2 cellular contexts compared by ENCODE assay signal in genomic region chr14:65333926-65334687, GRCh38.
TF ChIP-seq lines count a peak whose summit lies in the region.

No MANE protein-coding gene starts in this region.

TF ChIP-seq in IMR-90, 13 proteins besides CTCF, POLR2A, EP300 and RAD21:
- TF ChIP-seq NFE2L2 (IDR thresholded peaks at IDR 0.05; ENCODE audit: low read depth, low read length), result no peak
- no peak for TF ChIP-seq BHLHE40 (IDR thresholded peaks at IDR 0.05; ENCODE audit: low read depth, low read length)
- TF ChIP-seq SMC3 (IDR thresholded peaks at IDR 0.05; ENCODE audit: low read depth, low read length), result no peak
- TF ChIP-seq RFX5 (IDR thresholded peaks at IDR 0.05; ENCODE audit: low read depth, low read length), result no peak
- no peak for TF ChIP-seq MAZ (IDR thresholded peaks at IDR 0.05; ENCODE audit: borderline replicate concordance, low read depth, low read length)
- no peak for TF ChIP-seq CHD1 (IDR thresholded peaks at IDR 0.05; ENCODE audit: low read depth, low read length)
- TF ChIP-seq CEBPB (IDR thresholded peaks at IDR 0.05; ENCODE audit: low read depth, low read length), result 0 out of 2 replicates have a peak, but pooled peaks have one; percentile 17

TF ChIP-seq in H1, 55 proteins besides CTCF, POLR2A, EP300 and RAD21:
- TF ChIP-seq TBP (IDR thresholded peaks at IDR 0.05; ENCODE audit: low read depth, low read length) (no peak), SP4 (IDR thresholded peaks at IDR 0.05; ENCODE audit: low read length) (no peak), CBX8 (IDR thresholded peaks at IDR 0.05; ENCODE audit: borderline replicate concordance, low read depth, low read length) (no peak), EZH2 (IDR thresholded peaks at IDR 0.05; ENCODE audit: low read depth, low read length, severe bottlenecking) (no peak), GTF2F1 (IDR thresholded peaks at IDR 0.05; ENCODE audit: borderline replicate concordance, low read depth, low read length) (no peak), KDM1A (IDR thresholded peaks at IDR 0.05; ENCODE audit: borderline replicate concordance, low read length) (no peak), TCF12 (IDR thresholded peaks at IDR 0.05; ENCODE audit: low read depth, low read length) (no peak), BRCA1 (IDR thresholded peaks at IDR 0.05; ENCODE audit: low read depth, low read length) (no peak), CHD1 (IDR thresholded peaks at IDR 0.05; ENCODE audit: low read depth, low read length) (no peak), EGR1 (IDR thresholded peaks at IDR 0.05; ENCODE audit: borderline replicate concordance, low read depth, low read length) (no peak), RXRA (IDR thresholded peaks at IDR 0.05; ENCODE audit: insufficient read depth, low read depth, low read length) (no peak), CREB1 (IDR thresholded peaks at IDR 0.05) (no peak), USF2 (IDR thresholded peaks at IDR 0.05; ENCODE audit: low read length) (no peak), ZNF274 (IDR thresholded peaks at IDR 0.05; ENCODE audit: borderline replicate concordance, extremely low read depth, low read length) (no peak)
- TF ChIP-seq, protein P1, sequence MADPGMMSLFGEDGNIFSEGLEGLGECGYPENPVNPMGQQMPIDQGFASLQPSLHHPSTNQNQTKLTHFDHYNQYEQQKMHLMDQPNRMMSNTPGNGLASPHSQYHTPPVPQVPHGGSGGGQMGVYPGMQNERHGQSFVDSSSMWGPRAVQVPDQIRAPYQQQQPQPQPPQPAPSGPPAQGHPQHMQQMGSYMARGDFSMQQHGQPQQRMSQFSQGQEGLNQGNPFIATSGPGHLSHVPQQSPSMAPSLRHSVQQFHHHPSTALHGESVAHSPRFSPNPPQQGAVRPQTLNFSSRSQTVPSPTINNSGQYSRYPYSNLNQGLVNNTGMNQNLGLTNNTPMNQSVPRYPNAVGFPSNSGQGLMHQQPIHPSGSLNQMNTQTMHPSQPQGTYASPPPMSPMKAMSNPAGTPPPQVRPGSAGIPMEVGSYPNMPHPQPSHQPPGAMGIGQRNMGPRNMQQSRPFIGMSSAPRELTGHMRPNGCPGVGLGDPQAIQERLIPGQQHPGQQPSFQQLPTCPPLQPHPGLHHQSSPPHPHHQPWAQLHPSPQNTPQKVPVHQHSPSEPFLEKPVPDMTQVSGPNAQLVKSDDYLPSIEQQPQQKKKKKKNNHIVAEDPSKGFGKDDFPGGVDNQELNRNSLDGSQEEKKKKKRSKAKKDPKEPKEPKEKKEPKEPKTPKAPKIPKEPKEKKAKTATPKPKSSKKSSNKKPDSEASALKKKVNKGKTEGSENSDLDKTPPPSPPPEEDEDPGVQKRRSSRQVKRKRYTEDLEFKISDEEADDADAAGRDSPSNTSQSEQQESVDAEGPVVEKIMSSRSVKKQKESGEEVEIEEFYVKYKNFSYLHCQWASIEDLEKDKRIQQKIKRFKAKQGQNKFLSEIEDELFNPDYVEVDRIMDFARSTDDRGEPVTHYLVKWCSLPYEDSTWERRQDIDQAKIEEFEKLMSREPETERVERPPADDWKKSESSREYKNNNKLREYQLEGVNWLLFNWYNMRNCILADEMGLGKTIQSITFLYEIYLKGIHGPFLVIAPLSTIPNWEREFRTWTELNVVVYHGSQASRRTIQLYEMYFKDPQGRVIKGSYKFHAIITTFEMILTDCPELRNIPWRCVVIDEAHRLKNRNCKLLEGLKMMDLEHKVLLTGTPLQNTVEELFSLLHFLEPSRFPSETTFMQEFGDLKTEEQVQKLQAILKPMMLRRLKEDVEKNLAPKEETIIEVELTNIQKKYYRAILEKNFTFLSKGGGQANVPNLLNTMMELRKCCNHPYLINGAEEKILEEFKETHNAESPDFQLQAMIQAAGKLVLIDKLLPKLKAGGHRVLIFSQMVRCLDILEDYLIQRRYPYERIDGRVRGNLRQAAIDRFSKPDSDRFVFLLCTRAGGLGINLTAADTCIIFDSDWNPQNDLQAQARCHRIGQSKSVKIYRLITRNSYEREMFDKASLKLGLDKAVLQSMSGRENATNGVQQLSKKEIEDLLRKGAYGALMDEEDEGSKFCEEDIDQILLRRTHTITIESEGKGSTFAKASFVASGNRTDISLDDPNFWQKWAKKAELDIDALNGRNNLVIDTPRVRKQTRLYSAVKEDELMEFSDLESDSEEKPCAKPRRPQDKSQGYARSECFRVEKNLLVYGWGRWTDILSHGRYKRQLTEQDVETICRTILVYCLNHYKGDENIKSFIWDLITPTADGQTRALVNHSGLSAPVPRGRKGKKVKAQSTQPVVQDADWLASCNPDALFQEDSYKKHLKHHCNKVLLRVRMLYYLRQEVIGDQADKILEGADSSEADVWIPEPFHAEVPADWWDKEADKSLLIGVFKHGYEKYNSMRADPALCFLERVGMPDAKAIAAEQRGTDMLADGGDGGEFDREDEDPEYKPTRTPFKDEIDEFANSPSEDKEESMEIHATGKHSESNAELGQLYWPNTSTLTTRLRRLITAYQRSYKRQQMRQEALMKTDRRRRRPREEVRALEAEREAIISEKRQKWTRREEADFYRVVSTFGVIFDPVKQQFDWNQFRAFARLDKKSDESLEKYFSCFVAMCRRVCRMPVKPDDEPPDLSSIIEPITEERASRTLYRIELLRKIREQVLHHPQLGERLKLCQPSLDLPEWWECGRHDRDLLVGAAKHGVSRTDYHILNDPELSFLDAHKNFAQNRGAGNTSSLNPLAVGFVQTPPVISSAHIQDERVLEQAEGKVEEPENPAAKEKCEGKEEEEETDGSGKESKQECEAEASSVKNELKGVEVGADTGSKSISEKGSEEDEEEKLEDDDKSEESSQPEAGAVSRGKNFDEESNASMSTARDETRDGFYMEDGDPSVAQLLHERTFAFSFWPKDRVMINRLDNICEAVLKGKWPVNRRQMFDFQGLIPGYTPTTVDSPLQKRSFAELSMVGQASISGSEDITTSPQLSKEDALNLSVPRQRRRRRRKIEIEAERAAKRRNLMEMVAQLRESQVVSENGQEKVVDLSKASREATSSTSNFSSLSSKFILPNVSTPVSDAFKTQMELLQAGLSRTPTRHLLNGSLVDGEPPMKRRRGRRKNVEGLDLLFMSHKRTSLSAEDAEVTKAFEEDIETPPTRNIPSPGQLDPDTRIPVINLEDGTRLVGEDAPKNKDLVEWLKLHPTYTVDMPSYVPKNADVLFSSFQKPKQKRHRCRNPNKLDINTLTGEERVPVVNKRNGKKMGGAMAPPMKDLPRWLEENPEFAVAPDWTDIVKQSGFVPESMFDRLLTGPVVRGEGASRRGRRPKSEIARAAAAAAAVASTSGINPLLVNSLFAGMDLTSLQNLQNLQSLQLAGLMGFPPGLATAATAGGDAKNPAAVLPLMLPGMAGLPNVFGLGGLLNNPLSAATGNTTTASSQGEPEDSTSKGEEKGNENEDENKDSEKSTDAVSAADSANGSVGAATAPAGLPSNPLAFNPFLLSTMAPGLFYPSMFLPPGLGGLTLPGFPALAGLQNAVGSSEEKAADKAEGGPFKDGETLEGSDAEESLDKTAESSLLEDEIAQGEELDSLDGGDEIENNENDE (IDR thresholded peaks at IDR 0.05; ENCODE audit: insufficient replicate concordance, low read length), result no peak
- TF ChIP-seq, protein P2, sequence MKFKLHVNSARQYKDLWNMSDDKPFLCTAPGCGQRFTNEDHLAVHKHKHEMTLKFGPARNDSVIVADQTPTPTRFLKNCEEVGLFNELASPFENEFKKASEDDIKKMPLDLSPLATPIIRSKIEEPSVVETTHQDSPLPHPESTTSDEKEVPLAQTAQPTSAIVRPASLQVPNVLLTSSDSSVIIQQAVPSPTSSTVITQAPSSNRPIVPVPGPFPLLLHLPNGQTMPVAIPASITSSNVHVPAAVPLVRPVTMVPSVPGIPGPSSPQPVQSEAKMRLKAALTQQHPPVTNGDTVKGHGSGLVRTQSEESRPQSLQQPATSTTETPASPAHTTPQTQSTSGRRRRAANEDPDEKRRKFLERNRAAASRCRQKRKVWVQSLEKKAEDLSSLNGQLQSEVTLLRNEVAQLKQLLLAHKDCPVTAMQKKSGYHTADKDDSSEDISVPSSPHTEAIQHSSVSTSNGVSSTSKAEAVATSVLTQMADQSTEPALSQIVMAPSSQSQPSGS (IDR thresholded peaks at IDR 0.05; ENCODE audit: low read length), result no peak
TF ChIP-seq in H1: peak in this region for 0.
